11 cellular contexts compared by ENCODE assay signal in the genomic region with DNA sequence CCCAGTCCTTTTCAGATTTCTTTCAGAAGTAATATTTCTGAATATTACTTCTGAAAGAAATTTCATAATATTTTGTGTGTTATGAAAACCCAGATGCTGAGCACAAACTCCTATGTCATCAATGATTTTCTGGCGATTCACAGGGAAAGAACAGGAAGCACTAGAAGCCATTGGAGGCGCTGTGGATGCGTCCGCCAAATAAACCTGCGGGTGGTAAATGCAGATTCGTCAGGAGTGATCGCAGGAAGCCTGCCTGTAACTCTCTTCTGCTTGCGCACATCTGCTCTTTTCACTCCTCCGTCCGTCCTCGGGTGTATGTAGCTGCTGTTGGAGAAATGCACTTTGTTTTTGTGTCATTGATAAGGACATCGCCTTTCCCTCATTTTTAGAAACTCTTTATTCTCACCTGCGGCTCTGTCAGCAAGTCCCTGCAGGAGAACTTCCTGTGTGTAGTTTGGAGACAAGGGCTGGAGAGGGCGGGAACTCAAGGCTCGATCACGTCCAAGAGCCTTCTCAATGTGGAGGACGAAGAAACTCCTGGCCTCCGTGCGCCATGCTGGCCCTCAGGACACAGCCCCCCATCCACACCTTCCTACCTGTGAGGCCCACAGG.
"Had no signal": no experiment of that assay in that cellular context is flagged by ENCODE, and none has a peak within 500 bp of the region (broad histone marks: within the 10 kb centered on the region; RNA-seq: fewer than 3 reads in every experiment).

No MANE protein-coding gene starts in this region.

- H3K36me3 Mint-ChIP-seq: activated naive CD8-positive, alpha-beta T cell had no signal

- H3K9me3 Mint-ChIP-seq: activated B cell treated with CpG ODN at 0.5 μM for 24 hours; activated CD4-positive, alpha-beta T cell treated with anti-CD3 and anti-CD28 coated beads, Interleukin-2, amount 10 ng/mL, durations not matched to agents 24 days and 14 days; nephron progenitor cell; stimulated activated naive CD8-positive, alpha-beta T cell treated with anti-CD3 and anti-CD28 coated beads, Interleukin-15, amount 100 ng/mL, for 72 hours had no signal

- H3K4me1 Mint-ChIP-seq: activated B cell treated with CpG ODN at 0.5 μM for 24 hours; activated CD4-positive, alpha-beta T cell treated with anti-CD3 and anti-CD28 coated beads, Interleukin-2, amount 10 ng/mL, durations not matched to agents 24 days and 14 days; stimulated activated naive CD8-positive, alpha-beta T cell treated with anti-CD3 and anti-CD28 coated beads, Interleukin-15, amount 100 ng/mL, for 72 hours had no signal

- H3K4me1 ChIP-seq: upper lobe of left lung had no signal

- DNase-seq: activated B cell treated with CpG ODN at 0.5 μM for 24 hours; activated CD4-positive, alpha-beta T cell treated with anti-CD3 and anti-CD28 coated beads, Interleukin-2, amount 10 ng/mL, durations not matched to agents 24 days and 14 days; activated CD8-positive, alpha-beta memory T cell treated with anti-CD3 and anti-CD28 coated beads, Interleukin-2, amount 50 U/mL, for 4 hours; activated CD8-positive, alpha-beta T cell treated with anti-CD3 and anti-CD28 coated beads, Interleukin-2, amount 10 ng/mL, durations not matched to agents 7 days and 5 days; activated gamma-delta T cell treated with Interleukin-2 at 50 U/mL for 16 hours; activated T-cell treated with anti-CD3 and anti-CD28 coated beads, Interleukin-2, amount 50 U/mL, for 48 hours; amniotic stem cell; nephron progenitor cell; stimulated activated naive CD8-positive, alpha-beta T cell treated with anti-CD3 and anti-CD28 coated beads, Interleukin-15, amount 100 ng/mL, for 72 hours; upper lobe of left lung had no signal

- H3K27ac Mint-ChIP-seq: activated B cell treated with CpG ODN at 0.5 μM for 24 hours; activated CD4-positive, alpha-beta T cell treated with anti-CD3 and anti-CD28 coated beads, Interleukin-2, amount 10 ng/mL, durations not matched to agents 24 days and 14 days; activated CD8-positive, alpha-beta T cell treated with anti-CD3 and anti-CD28 coated beads, Interleukin-2, amount 10 ng/mL, durations not matched to agents 7 days and 5 days; activated naive CD8-positive, alpha-beta T cell; nephron progenitor cell; stimulated activated naive CD8-positive, alpha-beta T cell treated with anti-CD3 and anti-CD28 coated beads, Interleukin-15, amount 100 ng/mL, for 72 hours had no signal

- H3K9me3 ChIP-seq: upper lobe of left lung had no signal

- H3K4me3 ChIP-seq: upper lobe of left lung had no signal

- H3K27me3 ChIP-seq: upper lobe of left lung had no signal

- H3K4me3 Mint-ChIP-seq: activated B cell treated with CpG ODN at 0.5 μM for 24 hours; activated CD4-positive, alpha-beta T cell treated with anti-CD3 and anti-CD28 coated beads, Interleukin-2, amount 10 ng/mL, durations not matched to agents 24 days and 14 days; activated CD8-positive, alpha-beta T cell treated with anti-CD3 and anti-CD28 coated beads, Interleukin-2, amount 10 ng/mL, durations not matched to agents 7 days and 5 days; activated naive CD8-positive, alpha-beta T cell; nephron progenitor cell; stimulated activated naive CD8-positive, alpha-beta T cell treated with anti-CD3 and anti-CD28 coated beads, Interleukin-15, amount 100 ng/mL, for 72 hours had no signal

- H3K36me3 ChIP-seq: upper lobe of left lung had no signal

- H3K27me3 Mint-ChIP-seq: activated CD4-positive, alpha-beta T cell treated with anti-CD3 and anti-CD28 coated beads, Interleukin-2, amount 10 ng/mL, durations not matched to agents 24 days and 14 days had no signal

- H3K27ac ChIP-seq: upper lobe of left lung had no signal
